Comparison of ENCODE assay signal across 8 cellular contexts in the genomic region with DNA sequence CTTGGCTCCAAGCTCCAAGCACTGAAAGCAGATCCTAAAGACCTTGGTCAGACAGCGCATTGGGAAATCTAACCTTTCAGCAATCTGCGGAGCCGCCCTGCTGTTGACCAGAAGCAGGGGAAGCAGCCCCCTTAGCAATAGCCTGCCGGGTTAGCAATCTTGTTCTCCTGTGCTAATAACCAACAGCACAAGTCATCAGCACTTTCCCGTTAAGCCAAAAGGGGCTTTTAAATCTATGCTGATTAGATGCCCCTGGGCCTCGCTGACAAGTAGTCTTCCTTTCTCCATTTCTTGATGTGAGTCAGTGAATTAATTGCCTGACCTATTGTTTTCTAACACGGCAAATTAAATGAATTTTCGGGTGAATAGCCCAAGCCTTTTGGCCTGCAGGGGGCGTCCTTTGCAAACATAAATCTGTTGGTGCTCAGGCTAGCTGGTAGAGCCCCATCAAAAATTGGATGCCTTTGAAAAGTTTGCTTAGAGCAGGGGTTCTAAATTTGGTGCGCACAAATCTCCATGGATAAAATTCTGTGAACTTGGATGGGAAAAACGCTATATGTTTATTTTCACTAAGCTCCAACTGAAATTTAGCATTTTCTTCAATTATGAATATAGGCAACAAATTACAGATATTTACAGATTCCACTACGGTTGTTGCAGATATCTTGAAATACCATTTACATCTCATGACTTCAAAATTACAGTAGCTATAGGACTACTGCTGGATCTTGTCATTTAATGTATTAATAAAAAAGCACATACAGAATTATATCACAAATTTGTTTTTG. TPM values are rescaled to one million over a fixed set of nuclear protein-coding genes. Genes with fewer than 3 reads are reported as not detected.
DNase-seq lines count a peak whose midpoint lies in the region; TF ChIP-seq lines count a peak whose summit lies in the region.

No MANE protein-coding gene starts in this region.

- H3K27ac ChIP-seq in 22Rv1 (no peak overlapping the region), parathyroid adenoma (no peak overlapping the region), tibial artery (no peak overlapping the region)

- H3K9ac ChIP-seq in parathyroid adenoma = no peak overlapping the region

- peak overlapping the region; percentile 28 for H3K4me2 ChIP-seq in parathyroid adenoma (ENCODE audit: low read length)

- H3K36me3 ChIP-seq in parathyroid adenoma (ENCODE audit: control insufficient read depth, insufficient read depth, low read length) (no peaks in the 10 kb centered on the region), tibial artery (no peaks in the 10 kb centered on the region)

- H2AFZ ChIP-seq in parathyroid adenoma = peak overlapping the region; percentile 77

- H3K4me1 ChIP-seq in parathyroid adenoma (peaks cover 3% of the 10 kb centered on the region), tibial artery (peaks cover 0 to 7% (median 3%) of the 10 kb centered on the region in 4 donors)

- H3K27me3 ChIP-seq in parathyroid adenoma (ENCODE audit: control insufficient read depth, insufficient read depth, low read length) (no peaks in the 10 kb centered on the region), tibial artery (no peaks in the 10 kb centered on the region)

- H3K9me3 Mint-ChIP-seq in glutamatergic neuron (ENCODE audit: unreplicated experiment) = no peaks in the 10 kb centered on the region

- TF ChIP-seq CTCF in 22Rv1 (IDR thresholded peaks at IDR 0.05) = peak; percentile 84
- peak; percentile 60 for TF ChIP-seq CTCF in GM12875 (IDR thresholded peaks at IDR 0.05; ENCODE audit: borderline replicate concordance, insufficient read depth, low read depth, low read length)
- peak; percentile 98 for TF ChIP-seq CTCF in glutamatergic neuron (IDR thresholded peaks at IDR 0.05; ENCODE audit: partially characterized antibody, unreplicated experiment)
- peak; percentile 94 for TF ChIP-seq CTCF in parathyroid adenoma (IDR thresholded peaks at IDR 0.05)
- peak; percentile 75 to 77 for TF ChIP-seq CTCF in tibial artery (IDR thresholded peaks at IDR 0.05)

- peak overlapping the region; percentile 64 for H3K4me3 Mint-ChIP-seq in glutamatergic neuron (ENCODE audit: unreplicated experiment)

- H3K9me3 ChIP-seq in parathyroid adenoma (ENCODE audit: control insufficient read depth, low read length) = no peaks in the 10 kb centered on the region
- no peaks in the 10 kb centered on the region for H3K9me3 ChIP-seq in tibial artery

- no peaks in the 10 kb centered on the region for H3K79me2 ChIP-seq in parathyroid adenoma

- intact Hi-C loops in tibial artery (cut with DNase I; ENCODE audit: low total_unique reads) = loop anchor here (5.0 kb wide), 1 partner anchor 497 kb away; no protein-coding TSS in a partner anchor

- DNase-seq in KBM-7 (peak; percentile 76), SK-N-DZ (ENCODE audit: low spot score) (peak; percentile 70), glutamatergic neuron (peak; percentile 94), tibial artery (peak; percentile 83 to 89)
- DNase-seq in activated naive CD4-positive, alpha-beta T cell (lab: John Stamatoyannopoulos, UW) = peak; percentile 68 to 83 (median 82)

- in situ Hi-C loops in KBM-7 (cut with MboI; ENCODE audit: low pct_unique_long_range_greater_than_20kb, low sequenced_read_pairs) = loop anchor here (10.0 to 25.0 kb wide), 2 partner anchors 495 to 732 kb away; no protein-coding TSS in a partner anchor

- peaks cover 9% of the 10 kb centered on the region for H3K4me1 Mint-ChIP-seq in glutamatergic neuron (ENCODE audit: low read depth, unreplicated experiment)

- peak overlapping the region; percentile 30 for H3K27ac Mint-ChIP-seq in glutamatergic neuron (ENCODE audit: unreplicated experiment)

- H3K4me3 ChIP-seq in GM12875 (ENCODE audit: low read depth, low read length) (no peak overlapping the region), parathyroid adenoma (ENCODE audit: low read depth, low read length) (no peak overlapping the region), tibial artery (peak overlapping the region in 1 of 2 donors; percentile 23)

- no peaks in the 10 kb centered on the region for H3K27me3 Mint-ChIP-seq in glutamatergic neuron (ENCODE audit: unreplicated experiment)

- no peaks in the 10 kb centered on the region for H3K36me3 Mint-ChIP-seq in glutamatergic neuron (ENCODE audit: unreplicated experiment)

RNA-seq across cellular contexts. Expression of a gene that starts 24.7 kb away (rescaled TPM):
- polyA plus RNA-seq in SK-N-DZ (2014; cell fraction: cytosol; rRNA removed) = 32.9 and 33.5 TPM in 2 replicates
- polyA plus RNA-seq in SK-N-DZ (2014; cell fraction: nucleus; rRNA removed) = 17.1 and 29.3 TPM in 2 replicates
- total RNA-seq in glutamatergic neuron (ENCODE audit: unreplicated experiment) = 18.1 TPM

RNA-seq across cellular contexts. Expression of a gene that starts 24.7 kb away (rescaled TPM):
- 6.7 and 7.7 TPM in 2 replicates for polyA plus RNA-seq in SK-N-DZ (2014; cell fraction: cytosol; rRNA removed)
- 13.2 and 15.6 TPM in 2 replicates for polyA plus RNA-seq in SK-N-DZ (2014; cell fraction: nucleus; rRNA removed)
- total RNA-seq in glutamatergic neuron (ENCODE audit: unreplicated experiment) = 8.5 TPM
